Comparison of ENCODE assay signal across 11 cellular contexts in genomic region chr7:100432053-100432452, GRCh38. TPM values are rescaled to one million over a fixed set of nuclear protein-coding genes. Genes with fewer than 3 reads are reported as not detected.
DNase-seq lines count a peak whose midpoint lies in the region; ATAC-seq and TF ChIP-seq lines count a peak whose summit lies in the region.
"Had no signal": no experiment of that assay in that cellular context is flagged by ENCODE, and none has a peak within 500 bp of the region (broad histone marks: within the 10 kb centered on the region; RNA-seq: fewer than 3 reads in every experiment).

No MANE protein-coding gene starts in this region.

- CTCF ChIA-PET in RWPE1 (lab: Yijun Ruan, JAX) = no interaction called here
- CTCF ChIA-PET in Calu3 (lab: Charles Lee) = no interaction called here

- peaks cover 15% of the 10 kb centered on the region for H3K27me3 Mint-ChIP-seq in T-helper 2 cell treated with Interferon-gamma antibody and Interleukin-4, amounts not matched to agents 5 μg/mL and 100 μg/mL, for 36 hours (ENCODE audit: low read depth)
- H3K27me3 Mint-ChIP-seq in endodermal cell (ENCODE audit: insufficient read depth) = peaks cover 12% of the 10 kb centered on the region
- H3K27me3 Mint-ChIP-seq in Calu3 (ENCODE audit: unreplicated experiment) = peaks cover 12% of the 10 kb centered on the region

- peaks cover 50% of the 10 kb centered on the region for H3K36me3 Mint-ChIP-seq in T-helper 2 cell treated with Interferon-gamma antibody and Interleukin-4, amounts not matched to agents 5 μg/mL and 100 μg/mL, for 36 hours (ENCODE audit: low read depth)
- H3K36me3 Mint-ChIP-seq in endodermal cell (ENCODE audit: low read depth) = peaks cover 38% of the 10 kb centered on the region
- H3K36me3 Mint-ChIP-seq in Calu3 (ENCODE audit: insufficient read depth, unreplicated experiment) = peaks cover 78% of the 10 kb centered on the region

- no peaks in the 10 kb centered on the region for H3K27me3 ChIP-seq in endodermal cell (ENCODE audit: control insufficient read depth, insufficient read depth, low read length, poor library complexity, severe bottlenecking)
- H3K27me3 ChIP-seq in rectal smooth muscle tissue (ENCODE audit: control insufficient read depth, insufficient read depth, low read length) = no peaks in the 10 kb centered on the region
- H3K27me3 ChIP-seq: brain microvascular endothelial cell had no signal

- ATAC-seq in GM19351 (IDR thresholded peaks at IDR 0.05; ENCODE audit: unreplicated experiment) = no peak

- H3K27ac Mint-ChIP-seq in T-helper 2 cell treated with Interferon-gamma antibody and Interleukin-4, amounts not matched to agents 5 μg/mL and 100 μg/mL, for 36 hours = peak overlapping the region; percentile 69
- H3K27ac Mint-ChIP-seq in endodermal cell (peak overlapping the region; percentile 93), Calu3 (ENCODE audit: unreplicated experiment) (no peak overlapping the region)

- POLR2A ChIA-PET in RWPE1 (lab: Yijun Ruan, JAX; ENCODE audit: low non-redundant PET) = no interaction called here

- peak overlapping the region; percentile 94 for H3K4me3 Mint-ChIP-seq in T-helper 2 cell treated with Interferon-gamma antibody and Interleukin-4, amounts not matched to agents 5 μg/mL and 100 μg/mL, for 36 hours
- H3K4me3 Mint-ChIP-seq in endodermal cell = peak overlapping the region; percentile 89
- H3K4me3 Mint-ChIP-seq in Calu3 (ENCODE audit: low read depth, unreplicated experiment) = no peak overlapping the region

- no TSS peak for BruUV-seq in Calu3 (replicated peaks; lab: Mats Ljungman, UMichigan)

- no peak for TF ChIP-seq CTCF in RWPE1 (conservative IDR thresholded peaks at IDR 0.05; ENCODE audit: low read depth)
- no peak for TF ChIP-seq CTCF in endodermal cell (conservative IDR thresholded peaks at IDR 0.05)
- no peak for TF ChIP-seq CTCF in Calu3 (IDR thresholded peaks at IDR 0.05; ENCODE audit: unreplicated experiment)

- 72 to 85% methylated on average over 4 of the region's 4 CpGs for WGBS in endodermal cell (ENCODE audit: insufficient coverage in 1 of 2, insufficient read length in 1 of 2), 2 experiments

- H3K27ac ChIP-seq in RWPE1 (peak overlapping the region; percentile 95), endodermal cell (ENCODE audit: low read depth, low read length) (peak overlapping the region; percentile 57), rectal smooth muscle tissue (ENCODE audit: low read depth, low read length) (no peak overlapping the region)
- H3K27ac ChIP-seq: brain microvascular endothelial cell had no signal

- H3K9ac ChIP-seq in endodermal cell (ENCODE audit: extremely low read depth, low read length, poor library complexity, severe bottlenecking) (peak overlapping the region; percentile 94), rectal smooth muscle tissue (ENCODE audit: low read length) (no peak overlapping the region)

- H3K36me3 ChIP-seq in endodermal cell (ENCODE audit: control insufficient read depth, insufficient read depth, low read length) (peaks cover 43% of the 10 kb centered on the region), rectal smooth muscle tissue (ENCODE audit: control insufficient read depth, insufficient read depth, low read length) (peaks cover 5% of the 10 kb centered on the region)

- H3K4me3 ChIP-seq in endodermal cell (ENCODE audit: low read length) = peak overlapping the region; percentile 97
- H3K4me3 ChIP-seq in rectal smooth muscle tissue (ENCODE audit: low read length) = peak overlapping the region; percentile 26

- no peak for DNase-seq in T-helper 2 cell treated with Interferon-gamma antibody and Interleukin-4, amounts not matched to agents 5 μg/mL and 100 μg/mL, for 36 hours (ENCODE audit: low spot score)
- DNase-seq in T-helper 2 cell = no peak
- no peak for DNase-seq in RWPE1 (ENCODE audit: low spot score)
- DNase-seq in endodermal cell = no peak
- DNase-seq in activated gamma-delta T cell treated with Interleukin-2 at 50 U/mL for 16 hours = no peak
- no peak for DNase-seq in Calu3
- DNase-seq: brain microvascular endothelial cell, NCI-H2171 had no signal

- peaks cover 42% of the 10 kb centered on the region for H3K4me1 Mint-ChIP-seq in T-helper 2 cell treated with Interferon-gamma antibody and Interleukin-4, amounts not matched to agents 5 μg/mL and 100 μg/mL, for 36 hours (ENCODE audit: low read depth)
- H3K4me1 Mint-ChIP-seq in endodermal cell (peaks cover 43% of the 10 kb centered on the region), Calu3 (ENCODE audit: low read depth, unreplicated experiment) (peaks cover 10% of the 10 kb centered on the region)

- intact Hi-C loops in Calu3 (cut with micrococcal nuclease; ENCODE audit: unreplicated experiment) = no loop called here

- H3K9me3 ChIP-seq in endodermal cell (ENCODE audit: control insufficient read depth, low read length) = no peaks in the 10 kb centered on the region

- H3K4me1 ChIP-seq in endodermal cell (ENCODE audit: control insufficient read depth, insufficient read depth, low read length) = peaks cover 24% of the 10 kb centered on the region
- peaks cover 11% of the 10 kb centered on the region for H3K4me1 ChIP-seq in rectal smooth muscle tissue (ENCODE audit: control insufficient read depth, insufficient read depth, low read length)

- peaks cover 4% of the 10 kb centered on the region for H3K9me3 Mint-ChIP-seq in T-helper 2 cell treated with Interferon-gamma antibody and Interleukin-4, amounts not matched to agents 5 μg/mL and 100 μg/mL, for 36 hours
- H3K9me3 Mint-ChIP-seq in endodermal cell = peaks cover 7% of the 10 kb centered on the region
- no peaks in the 10 kb centered on the region for H3K9me3 Mint-ChIP-seq in Calu3 (ENCODE audit: low read depth, unreplicated experiment)

RNA-seq across cellular contexts. Expression of gene MEPCE, which starts 2.4 kb away (rescaled TPM):
- total RNA-seq in endodermal cell (10 to 100 TPM; 32.9 to 48.0 TPM), Calu3 (2022) (26.1 and 30.6 TPM in 2 replicates)
- polyA plus RNA-seq in endodermal cell (2013, experiment 1 of 2) = 37.6 TPM
- 34.8 TPM for polyA plus RNA-seq in endodermal cell (2013, experiment 2 of 2)

RNA-seq across cellular contexts. Expression of gene ZCWPW1, which starts 3.5 kb away (rescaled TPM):
- total RNA-seq in endodermal cell = 1 to 10 TPM; 1.9 to 2.3 TPM
- polyA plus RNA-seq in endodermal cell (2013, experiment 1 of 2) = 2.0 TPM
- 2.4 TPM for polyA plus RNA-seq in endodermal cell (2013, experiment 2 of 2)
- 4.1 and 4.3 TPM in 2 replicates for total RNA-seq in Calu3 (2022)

RNA-seq across cellular contexts. Expression of gene PPP1R35, which starts 4.2 kb away (rescaled TPM):
- 10 to 100 TPM; 43.8 to 65.6 TPM for total RNA-seq in endodermal cell
- 46.4 TPM for polyA plus RNA-seq in endodermal cell (2013, experiment 1 of 2)
- 47.1 TPM for polyA plus RNA-seq in endodermal cell (2013, experiment 2 of 2)
- 23.5 and 29.1 TPM in 2 replicates for total RNA-seq in Calu3 (2022)

RNA-seq across cellular contexts. Expression of gene SPACDR, which starts 32.0 kb away (rescaled TPM):
- 1 to 10 TPM; 1.3 to 1.5 TPM for total RNA-seq in endodermal cell
- polyA plus RNA-seq in endodermal cell (2013, experiment 1 of 2) = 1.4 TPM
- 0.83 TPM for polyA plus RNA-seq in endodermal cell (2013, experiment 2 of 2)
- total RNA-seq in Calu3 (2022) = 4.5 and 9.1 TPM in 2 replicates
- total RNA-seq: glomerular endothelial cell had no signal

RNA-seq across cellular contexts. Expression of gene TSC22D4, which starts 47.0 kb away (rescaled TPM):
- total RNA-seq in endodermal cell (10 to 100 TPM; 30.9 to 35.2 TPM), Calu3 (2022) (24.4 and 27.3 TPM in 2 replicates)
- polyA plus RNA-seq in endodermal cell (2013, experiment 1 of 2) = 23.5 TPM
- 25.1 TPM for polyA plus RNA-seq in endodermal cell (2013, experiment 2 of 2)
